ENCODE assay signal across 1 cellular context in the genomic region with DNA sequence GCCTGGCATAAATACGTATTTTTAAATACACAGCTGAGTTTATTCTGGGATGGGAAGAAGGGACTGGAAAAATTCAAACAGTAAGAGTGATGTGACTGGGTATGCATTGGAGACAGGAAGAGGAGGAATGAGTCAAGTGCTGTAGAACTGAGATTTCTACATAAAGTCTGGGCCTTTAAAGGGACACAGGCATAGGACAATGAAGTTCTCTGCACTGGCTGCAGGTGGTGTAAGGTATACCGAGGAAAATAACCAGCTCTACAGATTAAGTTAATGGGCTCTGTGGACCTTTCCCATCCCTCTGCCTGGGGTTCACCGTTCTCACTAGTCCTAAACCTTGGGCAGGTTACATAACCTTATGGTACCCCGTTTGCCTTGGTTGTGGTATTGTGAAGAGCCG.
TF ChIP-seq lines count a peak whose summit lies in the region.

No MANE protein-coding gene starts in this region.

TF ChIP-seq in WTC11, 78 proteins besides CTCF, POLR2A, EP300 and RAD21 (continued from another document):
- TF ChIP-seq, protein P1, sequence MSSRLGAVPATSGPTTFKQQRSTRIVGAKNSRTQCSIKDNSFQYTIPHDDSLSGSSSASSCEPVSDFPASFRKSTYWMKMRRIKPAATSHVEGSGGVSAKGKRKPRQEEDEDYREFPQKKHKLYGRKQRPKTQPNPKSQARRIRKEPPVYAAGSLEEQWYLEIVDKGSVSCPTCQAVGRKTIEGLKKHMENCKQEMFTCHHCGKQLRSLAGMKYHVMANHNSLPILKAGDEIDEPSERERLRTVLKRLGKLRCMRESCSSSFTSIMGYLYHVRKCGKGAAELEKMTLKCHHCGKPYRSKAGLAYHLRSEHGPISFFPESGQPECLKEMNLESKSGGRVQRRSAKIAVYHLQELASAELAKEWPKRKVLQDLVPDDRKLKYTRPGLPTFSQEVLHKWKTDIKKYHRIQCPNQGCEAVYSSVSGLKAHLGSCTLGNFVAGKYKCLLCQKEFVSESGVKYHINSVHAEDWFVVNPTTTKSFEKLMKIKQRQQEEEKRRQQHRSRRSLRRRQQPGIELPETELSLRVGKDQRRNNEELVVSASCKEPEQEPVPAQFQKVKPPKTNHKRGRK (CRISPR knock-in tag; IDR thresholded peaks at IDR 0.05; ENCODE audit: borderline replicate concordance), result no peak
- TF ChIP-seq CREB1 (CRISPR knock-in tag; IDR thresholded peaks at IDR 0.05) (no peak), MYBL2 (CRISPR knock-in tag; IDR thresholded peaks at IDR 0.05) (no peak), ZNF263 (CRISPR knock-in tag; IDR thresholded peaks at IDR 0.05; ENCODE audit: low read depth) (no peak), ESRRA (CRISPR knock-in tag; IDR thresholded peaks at IDR 0.05; ENCODE audit: borderline replicate concordance) (no peak), CREM (CRISPR knock-in tag; IDR thresholded peaks at IDR 0.05) (no peak), ZNF121 (CRISPR knock-in tag; IDR thresholded peaks at IDR 0.05) (no peak), ZNF416 (CRISPR knock-in tag; IDR thresholded peaks at IDR 0.05) (no peak), ZNF232 (CRISPR knock-in tag; IDR thresholded peaks at IDR 0.05) (no peak), TCF7 (CRISPR knock-in tag; IDR thresholded peaks at IDR 0.05; ENCODE audit: low read depth) (no peak), NFATC4 (CRISPR knock-in tag; IDR thresholded peaks at IDR 0.05) (no peak)
- TF ChIP-seq, protein P2, sequence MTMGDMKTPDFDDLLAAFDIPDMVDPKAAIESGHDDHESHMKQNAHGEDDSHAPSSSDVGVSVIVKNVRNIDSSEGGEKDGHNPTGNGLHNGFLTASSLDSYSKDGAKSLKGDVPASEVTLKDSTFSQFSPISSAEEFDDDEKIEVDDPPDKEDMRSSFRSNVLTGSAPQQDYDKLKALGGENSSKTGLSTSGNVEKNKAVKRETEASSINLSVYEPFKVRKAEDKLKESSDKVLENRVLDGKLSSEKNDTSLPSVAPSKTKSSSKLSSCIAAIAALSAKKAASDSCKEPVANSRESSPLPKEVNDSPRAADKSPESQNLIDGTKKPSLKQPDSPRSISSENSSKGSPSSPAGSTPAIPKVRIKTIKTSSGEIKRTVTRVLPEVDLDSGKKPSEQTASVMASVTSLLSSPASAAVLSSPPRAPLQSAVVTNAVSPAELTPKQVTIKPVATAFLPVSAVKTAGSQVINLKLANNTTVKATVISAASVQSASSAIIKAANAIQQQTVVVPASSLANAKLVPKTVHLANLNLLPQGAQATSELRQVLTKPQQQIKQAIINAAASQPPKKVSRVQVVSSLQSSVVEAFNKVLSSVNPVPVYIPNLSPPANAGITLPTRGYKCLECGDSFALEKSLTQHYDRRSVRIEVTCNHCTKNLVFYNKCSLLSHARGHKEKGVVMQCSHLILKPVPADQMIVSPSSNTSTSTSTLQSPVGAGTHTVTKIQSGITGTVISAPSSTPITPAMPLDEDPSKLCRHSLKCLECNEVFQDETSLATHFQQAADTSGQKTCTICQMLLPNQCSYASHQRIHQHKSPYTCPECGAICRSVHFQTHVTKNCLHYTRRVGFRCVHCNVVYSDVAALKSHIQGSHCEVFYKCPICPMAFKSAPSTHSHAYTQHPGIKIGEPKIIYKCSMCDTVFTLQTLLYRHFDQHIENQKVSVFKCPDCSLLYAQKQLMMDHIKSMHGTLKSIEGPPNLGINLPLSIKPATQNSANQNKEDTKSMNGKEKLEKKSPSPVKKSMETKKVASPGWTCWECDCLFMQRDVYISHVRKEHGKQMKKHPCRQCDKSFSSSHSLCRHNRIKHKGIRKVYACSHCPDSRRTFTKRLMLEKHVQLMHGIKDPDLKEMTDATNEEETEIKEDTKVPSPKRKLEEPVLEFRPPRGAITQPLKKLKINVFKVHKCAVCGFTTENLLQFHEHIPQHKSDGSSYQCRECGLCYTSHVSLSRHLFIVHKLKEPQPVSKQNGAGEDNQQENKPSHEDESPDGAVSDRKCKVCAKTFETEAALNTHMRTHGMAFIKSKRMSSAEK (CRISPR knock-in tag; IDR thresholded peaks at IDR 0.05; ENCODE audit: borderline replicate concordance), result no peak
- TF ChIP-seq, protein P3, sequence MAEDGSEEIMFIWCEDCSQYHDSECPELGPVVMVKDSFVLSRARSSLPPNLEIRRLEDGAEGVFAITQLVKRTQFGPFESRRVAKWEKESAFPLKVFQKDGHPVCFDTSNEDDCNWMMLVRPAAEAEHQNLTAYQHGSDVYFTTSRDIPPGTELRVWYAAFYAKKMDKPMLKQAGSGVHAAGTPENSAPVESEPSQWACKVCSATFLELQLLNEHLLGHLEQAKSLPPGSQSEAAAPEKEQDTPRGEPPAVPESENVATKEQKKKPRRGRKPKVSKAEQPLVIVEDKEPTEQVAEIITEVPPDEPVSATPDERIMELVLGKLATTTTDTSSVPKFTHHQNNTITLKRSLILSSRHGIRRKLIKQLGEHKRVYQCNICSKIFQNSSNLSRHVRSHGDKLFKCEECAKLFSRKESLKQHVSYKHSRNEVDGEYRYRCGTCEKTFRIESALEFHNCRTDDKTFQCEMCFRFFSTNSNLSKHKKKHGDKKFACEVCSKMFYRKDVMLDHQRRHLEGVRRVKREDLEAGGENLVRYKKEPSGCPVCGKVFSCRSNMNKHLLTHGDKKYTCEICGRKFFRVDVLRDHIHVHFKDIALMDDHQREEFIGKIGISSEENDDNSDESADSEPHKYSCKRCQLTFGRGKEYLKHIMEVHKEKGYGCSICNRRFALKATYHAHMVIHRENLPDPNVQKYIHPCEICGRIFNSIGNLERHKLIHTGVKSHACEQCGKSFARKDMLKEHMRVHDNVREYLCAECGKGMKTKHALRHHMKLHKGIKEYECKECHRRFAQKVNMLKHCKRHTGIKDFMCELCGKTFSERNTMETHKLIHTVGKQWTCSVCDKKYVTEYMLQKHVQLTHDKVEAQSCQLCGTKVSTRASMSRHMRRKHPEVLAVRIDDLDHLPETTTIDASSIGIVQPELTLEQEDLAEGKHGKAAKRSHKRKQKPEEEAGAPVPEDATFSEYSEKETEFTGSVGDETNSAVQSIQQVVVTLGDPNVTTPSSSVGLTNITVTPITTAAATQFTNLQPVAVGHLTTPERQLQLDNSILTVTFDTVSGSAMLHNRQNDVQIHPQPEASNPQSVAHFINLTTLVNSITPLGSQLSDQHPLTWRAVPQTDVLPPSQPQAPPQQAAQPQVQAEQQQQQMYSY (CRISPR knock-in tag; IDR thresholded peaks at IDR 0.05), result no peak
- TF ChIP-seq, protein P4, sequence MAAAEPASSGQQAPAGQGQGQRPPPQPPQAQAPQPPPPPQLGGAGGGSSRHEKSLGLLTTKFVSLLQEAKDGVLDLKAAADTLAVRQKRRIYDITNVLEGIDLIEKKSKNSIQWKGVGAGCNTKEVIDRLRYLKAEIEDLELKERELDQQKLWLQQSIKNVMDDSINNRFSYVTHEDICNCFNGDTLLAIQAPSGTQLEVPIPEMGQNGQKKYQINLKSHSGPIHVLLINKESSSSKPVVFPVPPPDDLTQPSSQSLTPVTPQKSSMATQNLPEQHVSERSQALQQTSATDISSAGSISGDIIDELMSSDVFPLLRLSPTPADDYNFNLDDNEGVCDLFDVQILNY (CRISPR knock-in tag; IDR thresholded peaks at IDR 0.05), result no peak
TF ChIP-seq in WTC11: peak in this region for 0.
